ENCODE assay signal across 22 cellular contexts in the genomic region with DNA sequence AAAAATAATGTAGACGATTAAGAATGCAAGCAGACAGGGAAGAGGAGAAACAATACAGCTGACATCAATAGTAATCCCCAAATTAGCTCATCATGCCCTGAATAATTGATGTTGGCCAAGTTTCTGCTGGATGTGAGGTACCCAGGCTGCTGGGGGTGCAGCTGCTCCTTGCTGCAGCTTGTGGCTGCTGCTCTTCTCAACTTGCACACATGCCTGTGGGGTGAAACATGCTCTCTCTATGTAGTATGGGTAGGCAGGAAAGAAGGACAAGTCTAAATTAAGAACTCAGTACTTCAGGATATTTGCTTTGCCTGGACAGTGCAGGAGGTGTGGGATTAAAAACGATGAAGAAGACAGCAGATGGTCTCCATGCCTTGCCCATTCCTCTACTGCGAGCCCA. TPM values are rescaled to one million over a fixed set of nuclear protein-coding genes. Genes with fewer than 3 reads are reported as not detected.
DNase-seq lines count a peak whose midpoint lies in the region; TF ChIP-seq lines count a peak whose summit lies in the region.
"Had no signal": no experiment of that assay in that cellular context is flagged by ENCODE, and none has a peak within 500 bp of the region (broad histone marks: within the 10 kb centered on the region; RNA-seq: fewer than 3 reads in every experiment).

No MANE protein-coding gene starts in this region.

- H3K4me2 ChIP-seq in smooth muscle cell = no peak overlapping the region

- no peak overlapping the region for H3K9ac ChIP-seq in smooth muscle cell (ENCODE audit: low read depth)

- no peaks in the 10 kb centered on the region for H3K9me3 ChIP-seq in smooth muscle cell (replicated peaks; ENCODE audit: low read depth)
- H3K9me3 ChIP-seq: BE2C had no signal

- no peaks in the 10 kb centered on the region for H3F3A ChIP-seq in smooth muscle cell (ENCODE audit: low read depth)

- peak overlapping the region; percentile 32 for H3K27ac Mint-ChIP-seq in HFFc6
- no peak overlapping the region for H3K27ac Mint-ChIP-seq in activated T-helper 1 cell treated with anti-CD3 and anti-CD28 coated beads, Interleukin-12 subunit alpha, Interleukin-12 subunit beta, Interleukin-2, Interleukin-4 antibody, amounts not matched to agents 30 ng/mL and 10 ng/mL and 1 ng/mL, durations not matched to agents 14 hours and 24 hours and 36 hours
- H3K27ac Mint-ChIP-seq: CD4-positive, CD25-positive, alpha-beta regulatory T cell had no signal

- in situ Hi-C loops in G401 (cut with HindIII; ENCODE audit: low sequenced_read_pairs) = no loop called here

- H3K79me2 ChIP-seq in smooth muscle cell (ENCODE audit: low read depth) = peaks cover 17% of the 10 kb centered on the region

- peak; percentile 30 for DNase-seq in AG20443 (ENCODE audit: low spot score)
- DNase-seq in HFFc6 = peak; percentile 30
- DNase-seq in epithelial cell of esophagus (ENCODE audit: low read depth) = peak; percentile 21
- peak; percentile 88 for DNase-seq in myocyte (ENCODE audit: low read depth)
- no peak for DNase-seq in activated naive CD4-positive, alpha-beta T cell treated with anti-CD3 and anti-CD28 coated beads, Interleukin-2, amount 50 U/mL, for 16 hours
- DNase-seq in G401 (ENCODE audit: low spot score) = no peak
- DNase-seq in activated T-helper 1 cell treated with anti-CD3 and anti-CD28 coated beads, Interleukin-12 subunit alpha, Interleukin-12 subunit beta, Interleukin-2, Interleukin-4 antibody, amounts not matched to agents 30 ng/mL and 10 ng/mL and 1 ng/mL, durations not matched to agents 14 hours and 24 hours and 36 hours (ENCODE audit: low spot score) = no peak
- DNase-seq in smooth muscle cell (lab: John Stamatoyannopoulos, UW; ENCODE audit: unreplicated experiment) = no peak
- DNase-seq: BE2C; CD4-positive, CD25-positive, alpha-beta regulatory T cell; DMS79; KBM-7; NCI-H1092; NCI-H2029 treated with DMSO at 0.1 percent for 48 hours; NCI-H226; NCI-H524; NCI-H774; NK-92 treated with Interleukin-12 subunit alpha and Interleukin-12 subunit beta, amount 100 ng/mL, for 24 hours; SHP77 treated with DMSO at 0.1 percent for 48 hours had no signal

- no peaks in the 10 kb centered on the region for H3K27me3 ChIP-seq in smooth muscle cell (ENCODE audit: low read depth)
- H3K27me3 ChIP-seq: BE2C had no signal

- no peaks in the 10 kb centered on the region for H3K36me3 ChIP-seq in smooth muscle cell (ENCODE audit: low read depth)
- H3K36me3 ChIP-seq: BE2C had no signal

- no peak overlapping the region for H2AFZ ChIP-seq in smooth muscle cell (ENCODE audit: low read depth)

- H3K4me3 Mint-ChIP-seq in HFFc6 = peak overlapping the region; percentile 34; the same call in 1 of the 2 replicates
- H3K4me3 Mint-ChIP-seq in activated T-helper 1 cell treated with anti-CD3 and anti-CD28 coated beads, Interleukin-12 subunit alpha, Interleukin-12 subunit beta, Interleukin-2, Interleukin-4 antibody, amounts not matched to agents 30 ng/mL and 10 ng/mL and 1 ng/mL, durations not matched to agents 14 hours and 24 hours and 36 hours = no peak overlapping the region
- H3K4me3 Mint-ChIP-seq: CD4-positive, CD25-positive, alpha-beta regulatory T cell had no signal

- no peaks in the 10 kb centered on the region; the same call in 1 of the 2 replicates for H3K27me3 Mint-ChIP-seq in HFFc6 (ENCODE audit: insufficient read depth)
- no peaks in the 10 kb centered on the region for H3K27me3 Mint-ChIP-seq in activated T-helper 1 cell treated with anti-CD3 and anti-CD28 coated beads, Interleukin-12 subunit alpha, Interleukin-12 subunit beta, Interleukin-2, Interleukin-4 antibody, amounts not matched to agents 30 ng/mL and 10 ng/mL and 1 ng/mL, durations not matched to agents 14 hours and 24 hours and 36 hours (ENCODE audit: insufficient read depth)
- H3K27me3 Mint-ChIP-seq: CD4-positive, CD25-positive, alpha-beta regulatory T cell had no signal

- TF ChIP-seq CTCF in HFFc6 (IDR thresholded peaks at IDR 0.05) (no peak), epithelial cell of esophagus (IDR thresholded peaks at IDR 0.05; ENCODE audit: insufficient read depth, low read depth, low read length, missing control alignments) (no peak), smooth muscle cell (IDR thresholded peaks at IDR 0.05; ENCODE audit: borderline replicate concordance, insufficient read depth, poor library complexity, severe bottlenecking) (no peak)

- no peaks in the 10 kb centered on the region for H3K4me1 ChIP-seq in smooth muscle cell (ENCODE audit: low read depth)
- H3K4me1 ChIP-seq: BE2C had no signal

- H3K4me3 ChIP-seq in epithelial cell of esophagus (ENCODE audit: low read length) = no peak overlapping the region
- H3K4me3 ChIP-seq in smooth muscle cell = no peak overlapping the region
- H3K4me3 ChIP-seq: SK-N-MC had no signal

- H3K4me1 Mint-ChIP-seq in HFFc6 (ENCODE audit: low read depth) = peaks cover 54% of the 10 kb centered on the region
- peaks cover under 1% of the 10 kb centered on the region for H3K4me1 Mint-ChIP-seq in activated T-helper 1 cell treated with anti-CD3 and anti-CD28 coated beads, Interleukin-12 subunit alpha, Interleukin-12 subunit beta, Interleukin-2, Interleukin-4 antibody, amounts not matched to agents 30 ng/mL and 10 ng/mL and 1 ng/mL, durations not matched to agents 14 hours and 24 hours and 36 hours (ENCODE audit: low read depth)
- H3K4me1 Mint-ChIP-seq: CD4-positive, CD25-positive, alpha-beta regulatory T cell had no signal

- WGBS in smooth muscle cell (ENCODE audit: low lambda C conversion rate) = 74% methylated on average over 3 of the region's 3 CpGs

- intact Hi-C loops in activated T-helper 1 cell treated with anti-CD3 and anti-CD28 coated beads, Interleukin-12 subunit alpha, Interleukin-12 subunit beta, Interleukin-2, Interleukin-4 antibody, amounts not matched to agents 30 ng/mL and 10 ng/mL and 1 ng/mL, durations not matched to agents 14 hours and 24 hours and 36 hours (cut with micrococcal nuclease) = no loop called here

- H3K9me3 Mint-ChIP-seq in HFFc6 = no peaks in the 10 kb centered on the region
- H3K9me3 Mint-ChIP-seq in activated T-helper 1 cell treated with anti-CD3 and anti-CD28 coated beads, Interleukin-12 subunit alpha, Interleukin-12 subunit beta, Interleukin-2, Interleukin-4 antibody, amounts not matched to agents 30 ng/mL and 10 ng/mL and 1 ng/mL, durations not matched to agents 14 hours and 24 hours and 36 hours = no peaks in the 10 kb centered on the region

- H3K27ac ChIP-seq in smooth muscle cell (ENCODE audit: low read depth) = no peak overlapping the region
- H3K27ac ChIP-seq: HL-60, RWPE1, SK-N-MC had no signal

- H3K36me3 Mint-ChIP-seq in HFFc6 (ENCODE audit: low read depth) = peaks cover 11% of the 10 kb centered on the region
- H3K36me3 Mint-ChIP-seq in activated T-helper 1 cell treated with anti-CD3 and anti-CD28 coated beads, Interleukin-12 subunit alpha, Interleukin-12 subunit beta, Interleukin-2, Interleukin-4 antibody, amounts not matched to agents 30 ng/mL and 10 ng/mL and 1 ng/mL, durations not matched to agents 14 hours and 24 hours and 36 hours (ENCODE audit: low read depth) = no peaks in the 10 kb centered on the region
- H3K36me3 Mint-ChIP-seq: CD4-positive, CD25-positive, alpha-beta regulatory T cell had no signal

- H4K20me1 ChIP-seq in smooth muscle cell (ENCODE audit: low read depth) = peaks cover 89% of the 10 kb centered on the region

RNA-seq across cellular contexts. Expression of a gene that starts 16.7 kb away (rescaled TPM):
- total RNA-seq in HFFc6 (2021; fragmentation: NEBNext Ultra II Directional; extraction: Animal tissue kit (Norgen Biotek cat#: 25700)) = 10 to 100 TPM; 23.2 to 28.2 (median 24.1) TPM
- total RNA-seq in myocyte = 34.5 and 37.7 TPM in 2 replicates
- 14.4 TPM for polyA plus RNA-seq in myocyte (2012)
- total RNA-seq in G401 (2014; rRNA removed; shearing (Covaris generic)) = 5.8 and 8.3 TPM in 2 replicates
- total RNA-seq in activated T-helper 1 cell treated with anti-CD3 and anti-CD28 coated beads, Interleukin-12 subunit alpha, Interleukin-12 subunit beta, Interleukin-2, Interleukin-4 antibody, amounts not matched to agents 30 ng/mL and 10 ng/mL and 1 ng/mL, durations not matched to agents 14 hours and 24 hours and 36 hours = 3.8 and 4.2 TPM in 2 replicates
- total RNA-seq in smooth muscle cell = 7.6 and 12.7 TPM in 2 replicates
- 4.3 and 6.2 TPM in 2 replicates for polyA plus RNA-seq in smooth muscle cell
- total RNA-seq: CD4-positive, CD25-positive, alpha-beta regulatory T cell had no signal
- polyA plus RNA-seq: CD4-positive, CD25-positive, alpha-beta regulatory T cell had no signal

Comparison
In these comparisons a context has a peak if more than half of its experiments do, and no peak if none do; other contexts are left out.
1. DNase-seq: peak in AG20443 (single experiment), HFFc6 (single experiment), epithelial cell of esophagus (single experiment) and myocyte (single experiment); none in activated naive CD4-positive, alpha-beta T cell treated with anti-CD3 and anti-CD28 coated beads, Interleukin-2, amount 50 U/mL, for 16 hours (single experiment), G401 (single experiment), activated T-helper 1 cell treated with anti-CD3 and anti-CD28 coated beads, Interleukin-12 subunit alpha, Interleukin-12 subunit beta, Interleukin-2, Interleukin-4 antibody, amounts not matched to agents 30 ng/mL and 10 ng/mL and 1 ng/mL, durations not matched to agents 14 hours and 24 hours and 36 hours (single experiment) and smooth muscle cell (single experiment).